ENCODE assay signal across 8 cellular contexts in genomic region chr10:115744089-115744488, GRCh38.
"Had no signal": no experiment of that assay in that cellular context is flagged by ENCODE, and none has a peak within 500 bp of the region (broad histone marks: within the 10 kb centered on the region; RNA-seq: fewer than 3 reads in every experiment).

No MANE protein-coding gene starts in this region.

- DNase-seq: GDM1, GF-D8 had no signal

- H3K4me3 ChIP-seq: GM12878 had no signal

- FAIRE-seq: G401.6, GM12878, GM12891, GM12892, GM18507, GM19239 had no signal

- ATAC-seq: GM12878 had no signal
